In genomic region chr10:61500460-61500859, GRCh38 we compare ENCODE assay signal across 10 cellular contexts. TPM values are rescaled to one million over a fixed set of nuclear protein-coding genes. Genes with fewer than 3 reads are reported as not detected.
"Had no signal": no experiment of that assay in that cellular context is flagged by ENCODE, and none has a peak within 500 bp of the region (broad histone marks: within the 10 kb centered on the region; RNA-seq: fewer than 3 reads in every experiment).

No MANE protein-coding gene starts in this region.

- H3K4me3 ChIP-seq: GM23338 had no signal

- FAIRE-seq: H1, H54, HTR-8/SVneo had no signal

- H3K27ac ChIP-seq: KMS-11 had no signal

- H3K9ac ChIP-seq: KMS-11 had no signal

- H3K4me2 ChIP-seq: GM23338, KMS-11 had no signal

- H2AFZ ChIP-seq: GM23338 had no signal

- ATAC-seq: GM23338 had no signal

- DNase-seq: H9, HCEC 1CT, Karpas-422, KBM-7 had no signal

RNA-seq across cellular contexts. Expression of gene TMEM26, which starts 47.3 kb away (rescaled TPM):
- total RNA-seq: HT-29 had no signal
